ENCODE assay signal across 14 cellular contexts in the genomic region with DNA sequence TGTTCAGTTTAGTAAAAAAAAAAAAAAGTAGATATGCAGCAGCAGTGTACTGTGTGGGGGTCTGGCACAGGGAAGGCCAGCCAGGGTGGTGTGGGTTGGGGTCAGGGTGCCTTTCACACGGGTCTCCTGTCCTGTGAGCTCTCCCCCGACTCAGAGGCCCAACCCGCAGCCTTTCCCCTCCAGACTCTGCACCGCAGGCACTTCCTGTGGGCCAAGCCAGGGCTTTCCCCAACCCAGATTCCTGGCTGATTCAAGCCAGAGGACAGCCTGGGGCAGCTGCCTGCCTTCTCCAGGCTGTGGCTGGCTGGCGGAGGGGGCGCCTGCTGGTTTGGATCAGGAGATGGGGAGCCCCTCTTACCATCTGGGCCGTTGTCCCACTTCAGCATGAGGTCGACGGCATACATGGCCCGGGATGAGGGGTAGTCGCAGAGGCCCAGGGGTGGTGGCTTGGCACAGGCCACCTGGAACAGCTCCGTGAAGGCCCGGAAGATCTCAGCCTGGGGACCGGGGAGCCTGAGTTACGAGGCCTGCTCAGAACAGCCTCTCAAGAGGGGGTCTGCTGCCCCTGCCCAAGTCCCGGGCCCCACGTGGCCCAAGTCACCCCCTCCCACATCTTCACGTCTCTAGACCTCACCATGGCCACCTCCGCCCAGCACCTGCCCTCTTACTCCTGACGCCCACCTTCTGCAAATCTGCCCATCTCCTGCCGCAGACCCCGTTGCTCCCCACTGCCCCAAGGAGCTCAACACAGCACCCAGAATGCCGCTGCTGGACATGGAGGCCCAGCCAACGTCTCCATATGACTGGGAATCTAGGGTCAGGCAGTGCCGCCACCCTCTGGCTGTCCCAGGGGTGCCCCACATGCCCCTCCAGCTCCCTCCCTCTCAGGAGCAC. TPM values are rescaled to one million over a fixed set of nuclear protein-coding genes. Genes with fewer than 3 reads are reported as not detected.
DNase-seq lines count a peak whose midpoint lies in the region; TF ChIP-seq lines count a peak whose summit lies in the region.
"Had no signal": no experiment of that assay in that cellular context is flagged by ENCODE, and none has a peak within 500 bp of the region (broad histone marks: within the 10 kb centered on the region; RNA-seq: fewer than 3 reads in every experiment).

No MANE protein-coding gene starts in this region.

- no peak for TF ChIP-seq CTCF in A673 (conservative IDR thresholded peaks at IDR 0.05; ENCODE audit: low read depth, low read length)
- no peak for TF ChIP-seq CTCF in astrocyte of the spinal cord (IDR thresholded peaks at IDR 0.05; ENCODE audit: low read depth, low read length)

- intact Hi-C loops in A673 (cut with micrococcal nuclease; ENCODE audit: unreplicated experiment): no loop called here

- POLR2A ChIA-PET in A673 (lab: Charles Lee; ENCODE audit: low non-redundant PET): no interaction called here

- H3K36me3 ChIP-seq in A673 (ENCODE audit: insufficient read depth, low read length, poor library complexity, severe bottlenecking): peaks cover 53% of the 10 kb centered on the region

- no peaks in the 10 kb centered on the region for H3K27me3 ChIP-seq in A673 (replicated peaks; ENCODE audit: insufficient read depth, low read depth, low read length, poor library complexity)

- no peaks in the 10 kb centered on the region for H3K9me3 ChIP-seq in A673 (ENCODE audit: low read depth, low read length, poor library complexity, severe bottlenecking)
- H3K9me3 ChIP-seq: SK-N-SH had no signal

- no peak for DNase-seq in A673 (ENCODE audit: low spot score)
- DNase-seq in EH (ENCODE audit: low read depth): peak; percentile 80
- DNase-seq in astrocyte of the spinal cord (ENCODE audit: low read depth, low spot score): peak; percentile 35
- peak; percentile 82 for DNase-seq in iris pigment epithelial cell (ENCODE audit: low read depth)
- DNase-seq in stimulated activated CD4-positive, alpha-beta T cell treated with anti-CD3 and anti-CD28 coated beads, Interleukin-2, amount 100 ng/mL, for 24 hours: no peak
- no peak for DNase-seq in NCI-H510A (lab: John Stamatoyannopoulos, UW)
- no peak for DNase-seq in NAMALWA (ENCODE audit: low spot score)
- no peak for DNase-seq in retina
- DNase-seq: activated naive CD4-positive, alpha-beta T cell; C1 segment of cervical spinal cord; DND-41; NCI-H1048; NCI-H2227 treated with DMSO at 0.1 percent for 48 hours; SK-N-SH had no signal

- CTCF ChIA-PET in A673 (lab: Charles Lee): no interaction called here

- BruUV-seq in A673 (replicated peaks; lab: Mats Ljungman, UMichigan): no TSS peak

- in situ Hi-C loops in astrocyte of the spinal cord (cut with HindIII; ENCODE audit: low sequenced_read_pairs): no loop called here

- H3K4me1 ChIP-seq in A673 (ENCODE audit: insufficient read depth, low read length, poor library complexity, severe bottlenecking): no peaks in the 10 kb centered on the region

- H3K4me3 ChIP-seq in A673 (ENCODE audit: low read depth, low read length, poor library complexity, severe bottlenecking): no peak overlapping the region
- no peak overlapping the region for H3K4me3 ChIP-seq in astrocyte of the spinal cord (ENCODE audit: low read depth, low read length)

- peak overlapping the region; percentile 23 for H3K27ac ChIP-seq in A673 (ENCODE audit: low read depth, low read length, poor library complexity, severe bottlenecking)

RNA-seq across cellular contexts. Expression of a gene that starts 17.3 kb away (rescaled TPM):
- 105 and 127 TPM in 2 replicates for total RNA-seq in A673 (2021)

RNA-seq across cellular contexts. Expression of a gene that starts 18.3 kb away (rescaled TPM):
- total RNA-seq in A673 (2021): 117 and 138 TPM in 2 replicates

RNA-seq across cellular contexts. Expression of a gene that starts 25.5 kb away (rescaled TPM):
- 31.6 and 32.2 TPM in 2 replicates for total RNA-seq in A673 (2021)

RNA-seq across cellular contexts. Expression of a gene that starts 58.1 kb away (rescaled TPM):
- total RNA-seq in A673 (2021): 1.8 and 2.0 TPM in 2 replicates

Comparison
In these comparisons a context has a peak if more than half of its experiments do, and no peak if none do; other contexts are left out.
1. DNase-seq: peak in EH (single experiment), astrocyte of the spinal cord (single experiment) and iris pigment epithelial cell (single experiment); none in A673 (single experiment), stimulated activated CD4-positive, alpha-beta T cell treated with anti-CD3 and anti-CD28 coated beads, Interleukin-2, amount 100 ng/mL, for 24 hours (0 of 2), NCI-H510A (single experiment), NAMALWA (single experiment) and retina (single experiment).